ENCODE assay signal across 19 cellular contexts in the genomic region with DNA sequence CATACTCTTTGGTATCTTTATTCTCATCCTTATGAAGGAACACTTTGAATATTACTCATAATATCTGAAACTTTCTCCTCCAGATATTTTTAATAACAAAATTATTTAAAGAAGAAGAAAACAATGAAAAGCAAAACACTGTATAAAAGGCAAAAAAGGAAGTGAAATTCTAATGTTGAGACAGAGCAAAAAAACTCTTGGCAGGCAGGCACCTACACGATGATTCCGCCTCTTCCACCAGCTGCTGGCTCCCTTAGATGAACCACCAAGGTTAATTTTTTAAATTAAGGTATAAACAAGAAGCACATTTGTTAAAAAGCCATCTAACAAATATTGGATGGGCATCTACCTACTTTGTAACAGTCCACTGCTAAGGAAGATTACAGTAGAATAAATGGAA.
A peak's percentile ranks its signal among the peaks of the same experiment; 100 is the strongest.
DNase-seq lines count a peak whose midpoint lies in the region; ATAC-seq and TF ChIP-seq lines count a peak whose summit lies in the region.
"Had no signal": no experiment of that assay in that cellular context is flagged by ENCODE, and none has a peak within 500 bp of the region (broad histone marks: within the 10 kb centered on the region; RNA-seq: fewer than 3 reads in every experiment).

No MANE protein-coding gene starts in this region.

- TF ChIP-seq CTCF in Calu3 (IDR thresholded peaks at IDR 0.05; ENCODE audit: unreplicated experiment): no peak

- H3K9me3 Mint-ChIP-seq in naive B cell (no peaks in the 10 kb centered on the region), Calu3 (ENCODE audit: low read depth, unreplicated experiment) (no peaks in the 10 kb centered on the region)
- H3K9me3 Mint-ChIP-seq in activated naive CD4-positive, alpha-beta T cell treated with anti-CD3 and anti-CD28 coated beads, Interleukin-2, amount 10 ng/mL, durations not matched to agents 7 days and 5 days: no peaks in the 10 kb centered on the region
- H3K9me3 Mint-ChIP-seq in activated CD4-positive, alpha-beta memory T cell treated with anti-CD3 and anti-CD28 coated beads, Interleukin-2, amount 10 ng/mL, durations not matched to agents 7 days and 5 days: no peaks in the 10 kb centered on the region

- intact Hi-C loops in Calu3 (cut with micrococcal nuclease; ENCODE audit: unreplicated experiment): no loop called here

- CTCF ChIA-PET in Calu3 (lab: Charles Lee): no interaction called here
- CTCF ChIA-PET in activated naive CD4-positive, alpha-beta T cell treated with anti-CD3 and anti-CD28 coated beads, Interleukin-2, amount 10 ng/mL, durations not matched to agents 7 days and 5 days (lab: Charles Lee): no interaction called here
- CTCF ChIA-PET in activated CD4-positive, alpha-beta memory T cell treated with anti-CD3 and anti-CD28 coated beads, Interleukin-2, amount 10 ng/mL, durations not matched to agents 7 days and 5 days (lab: Charles Lee): no interaction called here

- POLR2A ChIA-PET in activated CD4-positive, alpha-beta memory T cell treated with anti-CD3 and anti-CD28 coated beads, Interleukin-2, amount 10 ng/mL, durations not matched to agents 7 days and 5 days (lab: Charles Lee): no interaction called here

- H3K36me3 Mint-ChIP-seq in naive B cell: no peaks in the 10 kb centered on the region
- no peaks in the 10 kb centered on the region for H3K36me3 Mint-ChIP-seq in Calu3 (ENCODE audit: insufficient read depth, unreplicated experiment)
- H3K36me3 Mint-ChIP-seq in activated naive CD4-positive, alpha-beta T cell treated with anti-CD3 and anti-CD28 coated beads, Interleukin-2, amount 10 ng/mL, durations not matched to agents 7 days and 5 days: no peaks in the 10 kb centered on the region
- H3K36me3 Mint-ChIP-seq in activated CD4-positive, alpha-beta memory T cell treated with anti-CD3 and anti-CD28 coated beads, Interleukin-2, amount 10 ng/mL, durations not matched to agents 7 days and 5 days (ENCODE audit: low read depth): no peaks in the 10 kb centered on the region

- H3K27me3 Mint-ChIP-seq in naive B cell (no peaks in the 10 kb centered on the region), Calu3 (ENCODE audit: unreplicated experiment) (no peaks in the 10 kb centered on the region)
- no peaks in the 10 kb centered on the region for H3K27me3 Mint-ChIP-seq in activated naive CD4-positive, alpha-beta T cell treated with anti-CD3 and anti-CD28 coated beads, Interleukin-2, amount 10 ng/mL, durations not matched to agents 7 days and 5 days
- H3K27me3 Mint-ChIP-seq in activated CD4-positive, alpha-beta memory T cell treated with anti-CD3 and anti-CD28 coated beads, Interleukin-2, amount 10 ng/mL, durations not matched to agents 7 days and 5 days: no peaks in the 10 kb centered on the region

- H3K4me3 Mint-ChIP-seq in naive B cell (peak overlapping the region in 1 of 8 donors; percentile 50), Calu3 (ENCODE audit: low read depth, unreplicated experiment) (no peak overlapping the region)
- no peak overlapping the region for H3K4me3 Mint-ChIP-seq in activated naive CD4-positive, alpha-beta T cell treated with anti-CD3 and anti-CD28 coated beads, Interleukin-2, amount 10 ng/mL, durations not matched to agents 7 days and 5 days
- H3K4me3 Mint-ChIP-seq in activated CD4-positive, alpha-beta memory T cell treated with anti-CD3 and anti-CD28 coated beads, Interleukin-2, amount 10 ng/mL, durations not matched to agents 7 days and 5 days: no peak overlapping the region
- H3K4me3 Mint-ChIP-seq: H9 had no signal

- ATAC-seq in GM18861 (IDR thresholded peaks at IDR 0.05; ENCODE audit: unreplicated experiment): peak; percentile 44
- ATAC-seq in GM21576 (IDR thresholded peaks at IDR 0.05; ENCODE audit: unreplicated experiment): peak; percentile 62
- ATAC-seq in HG03460 (IDR thresholded peaks at IDR 0.05; ENCODE audit: unreplicated experiment): peak; percentile 41
- ATAC-seq in naive B cell (ENCODE audit: low read depth in 2 of 2): peak; percentile 50 to 51

- DNase-seq in naive B cell (no peak), Calu3 (no peak)
- DNase-seq in activated naive CD4-positive, alpha-beta T cell treated with anti-CD3 and anti-CD28 coated beads, Interleukin-2, amount 10 ng/mL, durations not matched to agents 7 days and 5 days: no peak
- no peak for DNase-seq in activated CD4-positive, alpha-beta memory T cell treated with anti-CD3 and anti-CD28 coated beads, Interleukin-2, amount 10 ng/mL, durations not matched to agents 7 days and 5 days
- DNase-seq: DMS79 treated with DMSO at 0.1 percent for 48 hours; H9; IMR-90; NCI-H1092 treated with DMSO at 0.1 percent for 48 hours; NCI-H146; NCI-H2029 treated with DMSO at 0.1 percent for 48 hours; NCI-H2171; NCI-H446; NCI-H69; NK-92 treated with Interleukin-12 subunit alpha and Interleukin-12 subunit beta, amount 100 ng/mL, for 24 hours; SHP77 treated with DMSO at 0.1 percent for 48 hours; SK-N-SH had no signal

- BruUV-seq in Calu3 (replicated peaks; lab: Mats Ljungman, UMichigan): no TSS peak

- H3K27ac Mint-ChIP-seq in naive B cell (peak overlapping the region in 1 of 6 donors; percentile 39), Calu3 (ENCODE audit: unreplicated experiment) (no peak overlapping the region)
- H3K27ac Mint-ChIP-seq in activated naive CD4-positive, alpha-beta T cell treated with anti-CD3 and anti-CD28 coated beads, Interleukin-2, amount 10 ng/mL, durations not matched to agents 7 days and 5 days: no peak overlapping the region
- no peak overlapping the region for H3K27ac Mint-ChIP-seq in activated CD4-positive, alpha-beta memory T cell treated with anti-CD3 and anti-CD28 coated beads, Interleukin-2, amount 10 ng/mL, durations not matched to agents 7 days and 5 days
- H3K27ac Mint-ChIP-seq: H9 had no signal

- H3K4me1 Mint-ChIP-seq in naive B cell (peaks cover 0 to 15% (median 10%) of the 10 kb centered on the region in 3 donors), Calu3 (ENCODE audit: low read depth, unreplicated experiment) (no peaks in the 10 kb centered on the region)
- no peaks in the 10 kb centered on the region for H3K4me1 Mint-ChIP-seq in activated naive CD4-positive, alpha-beta T cell treated with anti-CD3 and anti-CD28 coated beads, Interleukin-2, amount 10 ng/mL, durations not matched to agents 7 days and 5 days
- H3K4me1 Mint-ChIP-seq in activated CD4-positive, alpha-beta memory T cell treated with anti-CD3 and anti-CD28 coated beads, Interleukin-2, amount 10 ng/mL, durations not matched to agents 7 days and 5 days: no peaks in the 10 kb centered on the region
- H3K4me1 Mint-ChIP-seq: H9 had no signal
